ENCODE assay signal across 1 cellular context in the genomic region with DNA sequence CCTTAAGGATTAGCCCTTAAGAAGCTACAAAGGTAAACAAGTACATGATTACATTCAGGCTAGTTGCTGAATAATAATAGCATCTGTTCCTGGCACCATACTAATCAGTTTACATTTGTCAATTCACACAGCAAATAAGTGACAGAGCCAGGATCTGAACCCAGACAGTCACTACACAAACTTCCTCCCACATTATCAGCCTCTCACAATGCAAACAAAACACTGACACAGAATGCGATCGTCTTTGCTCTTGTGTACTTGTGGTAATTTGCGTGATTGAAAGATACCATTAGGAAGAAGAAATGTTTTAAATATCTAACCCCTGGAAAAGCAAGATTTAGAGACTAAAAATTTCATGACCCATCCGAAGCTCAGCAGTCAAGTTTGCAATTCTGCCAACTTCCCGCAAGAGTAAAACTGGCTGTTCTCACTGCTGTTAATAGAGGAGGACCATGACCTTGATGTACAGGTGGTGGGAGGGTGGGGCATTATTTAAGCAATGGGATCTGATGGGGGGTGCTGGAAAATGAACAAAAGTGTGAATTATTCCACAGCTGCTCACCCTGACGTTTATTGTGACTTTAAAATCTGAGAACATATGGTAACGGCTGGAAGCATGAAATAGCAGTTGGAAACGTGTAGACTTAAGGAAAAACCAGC.
A peak's percentile ranks its signal among the peaks of the same experiment; 100 is the strongest.
TF ChIP-seq lines count a peak whose summit lies in the region.

No MANE protein-coding gene starts in this region.

TF ChIP-seq in HepG2, 621 proteins besides CTCF, POLR2A, EP300 and RAD21 (continued from another document and continues in another):
- TF ChIP-seq, protein P1, sequence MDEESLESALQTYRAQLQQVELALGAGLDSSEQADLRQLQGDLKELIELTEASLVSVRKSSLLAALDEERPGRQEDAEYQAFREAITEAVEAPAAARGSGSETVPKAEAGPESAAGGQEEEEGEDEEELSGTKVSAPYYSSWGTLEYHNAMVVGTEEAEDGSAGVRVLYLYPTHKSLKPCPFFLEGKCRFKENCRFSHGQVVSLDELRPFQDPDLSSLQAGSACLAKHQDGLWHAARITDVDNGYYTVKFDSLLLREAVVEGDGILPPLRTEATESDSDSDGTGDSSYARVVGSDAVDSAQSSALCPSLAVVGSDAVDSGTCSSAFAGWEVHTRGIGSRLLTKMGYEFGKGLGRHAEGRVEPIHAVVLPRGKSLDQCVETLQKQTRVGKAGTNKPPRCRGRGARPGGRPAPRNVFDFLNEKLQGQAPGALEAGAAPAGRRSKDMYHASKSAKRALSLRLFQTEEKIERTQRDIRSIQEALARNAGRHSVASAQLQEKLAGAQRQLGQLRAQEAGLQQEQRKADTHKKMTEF (CRISPR knock-in tag; IDR thresholded peaks at IDR 0.05), result no peak
- TF ChIP-seq NFRKB (IDR thresholded peaks at IDR 0.05) (no peak), ZFP82 (CRISPR knock-in tag; IDR thresholded peaks at IDR 0.05; ENCODE audit: borderline replicate concordance) (no peak), SIX4 (CRISPR knock-in tag; IDR thresholded peaks at IDR 0.05) (no peak), KDM4B (CRISPR knock-in tag; IDR thresholded peaks at IDR 0.05) (no peak), SMAD1 (CRISPR knock-in tag; IDR thresholded peaks at IDR 0.05; ENCODE audit: borderline replicate concordance, low read depth) (no peak), NFIC (IDR thresholded peaks at IDR 0.05; ENCODE audit: low read length) (no peak; the same call in 1 of the 2 replicates), ATRX (CRISPR knock-in tag; IDR thresholded peaks at IDR 0.05; ENCODE audit: borderline replicate concordance) (no peak), AHR (CRISPR knock-in tag; IDR thresholded peaks at IDR 0.05) (no peak), GTF2F1 (IDR thresholded peaks at IDR 0.05; ENCODE audit: low read length) (no peak), ZNF772 (CRISPR knock-in tag; IDR thresholded peaks at IDR 0.05) (no peak), ZSCAN22 (CRISPR knock-in tag; IDR thresholded peaks at IDR 0.05) (no peak), ISL2 (CRISPR knock-in tag; IDR thresholded peaks at IDR 0.05) (peak; percentile 67; the same call in 1 of the 2 replicates), ZNF562 (CRISPR knock-in tag; IDR thresholded peaks at IDR 0.05; ENCODE audit: borderline replicate concordance) (no peak), ZNF616 (CRISPR knock-in tag; IDR thresholded peaks at IDR 0.05; ENCODE audit: low read depth) (no peak), ZEB1 (IDR thresholded peaks at IDR 0.05; ENCODE audit: insufficient replicate concordance, low read depth) (no peak), HOXA9 (CRISPR knock-in tag; IDR thresholded peaks at IDR 0.05; ENCODE audit: borderline replicate concordance) (no peak), JUN (CRISPR knock-in tag; IDR thresholded peaks at IDR 0.05) (no peak), RCOR2 (CRISPR knock-in tag; IDR thresholded peaks at IDR 0.05) (0 out of 2 replicates have a peak, but pooled peaks have one; percentile 26), ZNF496 (CRISPR knock-in tag; IDR thresholded peaks at IDR 0.05; ENCODE audit: insufficient replicate concordance) (no peak), SMAD3 (CRISPR knock-in tag; IDR thresholded peaks at IDR 0.05) (no peak), ZNF484 (CRISPR knock-in tag; IDR thresholded peaks at IDR 0.05; ENCODE audit: borderline replicate concordance, low read depth) (no peak), ZNF124 (CRISPR knock-in tag; IDR thresholded peaks at IDR 0.05) (no peak), ZBTB42 (CRISPR knock-in tag; IDR thresholded peaks at IDR 0.05) (no peak), YEATS2 (CRISPR knock-in tag; IDR thresholded peaks at IDR 0.05; ENCODE audit: borderline replicate concordance) (no peak), KLF11 (CRISPR knock-in tag; IDR thresholded peaks at IDR 0.05) (no peak), SSRP1 (CRISPR knock-in tag; IDR thresholded peaks at IDR 0.05) (0 out of 2 replicates have a peak, but pooled peaks have one; percentile 36), SRSF9 (IDR thresholded peaks at IDR 0.05; ENCODE audit: borderline replicate concordance, insufficient read depth, low read depth, low read length, poor library complexity, severe bottlenecking) (no peak), EHMT2 (IDR thresholded peaks at IDR 0.05; ENCODE audit: borderline replicate concordance, low read depth, low read length) (no peak), ZNF780A (CRISPR knock-in tag; IDR thresholded peaks at IDR 0.05) (no peak), RXRB (CRISPR knock-in tag; IDR thresholded peaks at IDR 0.05; ENCODE audit: borderline replicate concordance) (peak; percentile 24; the same call in 1 of the 2 replicates), SAP130 (CRISPR knock-in tag; IDR thresholded peaks at IDR 0.05; ENCODE audit: low read depth) (peak; percentile 71), ZNF451 (CRISPR knock-in tag; IDR thresholded peaks at IDR 0.05) (no peak), ZNF569 (CRISPR knock-in tag; IDR thresholded peaks at IDR 0.05; ENCODE audit: borderline replicate concordance) (no peak), CBX5 (CRISPR knock-in tag; IDR thresholded peaks at IDR 0.05; ENCODE audit: borderline replicate concordance) (no peak), NFYC (CRISPR knock-in tag; IDR thresholded peaks at IDR 0.05) (no peak), ZKSCAN8 (CRISPR knock-in tag; IDR thresholded peaks at IDR 0.05; ENCODE audit: borderline replicate concordance) (0 out of 2 replicates have a peak, but pooled peaks have one; percentile 15), RARA (CRISPR knock-in tag; IDR thresholded peaks at IDR 0.05) (peak; percentile 64), ZFP36L1 (CRISPR knock-in tag; IDR thresholded peaks at IDR 0.05) (no peak), PHF21A (CRISPR knock-in tag; IDR thresholded peaks at IDR 0.05) (no peak), ETV6 (CRISPR knock-in tag; conservative IDR thresholded peaks at IDR 0.05) (no peak)
- TF ChIP-seq, protein P2, sequence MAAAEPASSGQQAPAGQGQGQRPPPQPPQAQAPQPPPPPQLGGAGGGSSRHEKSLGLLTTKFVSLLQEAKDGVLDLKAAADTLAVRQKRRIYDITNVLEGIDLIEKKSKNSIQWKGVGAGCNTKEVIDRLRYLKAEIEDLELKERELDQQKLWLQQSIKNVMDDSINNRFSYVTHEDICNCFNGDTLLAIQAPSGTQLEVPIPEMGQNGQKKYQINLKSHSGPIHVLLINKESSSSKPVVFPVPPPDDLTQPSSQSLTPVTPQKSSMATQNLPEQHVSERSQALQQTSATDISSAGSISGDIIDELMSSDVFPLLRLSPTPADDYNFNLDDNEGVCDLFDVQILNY (CRISPR knock-in tag; conservative IDR thresholded peaks at IDR 0.05), result no peak
- TF ChIP-seq, protein P3, sequence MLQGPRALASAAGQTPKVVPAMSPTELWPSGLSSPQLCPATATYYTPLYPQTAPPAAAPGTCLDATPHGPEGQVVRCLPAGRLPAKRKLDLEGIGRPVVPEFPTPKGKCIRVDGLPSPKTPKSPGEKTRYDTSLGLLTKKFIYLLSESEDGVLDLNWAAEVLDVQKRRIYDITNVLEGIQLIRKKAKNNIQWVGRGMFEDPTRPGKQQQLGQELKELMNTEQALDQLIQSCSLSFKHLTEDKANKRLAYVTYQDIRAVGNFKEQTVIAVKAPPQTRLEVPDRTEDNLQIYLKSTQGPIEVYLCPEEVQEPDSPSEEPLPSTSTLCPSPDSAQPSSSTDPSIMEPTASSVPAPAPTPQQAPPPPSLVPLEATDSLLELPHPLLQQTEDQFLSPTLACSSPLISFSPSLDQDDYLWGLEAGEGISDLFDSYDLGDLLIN (CRISPR knock-in tag; IDR thresholded peaks at IDR 0.05; ENCODE audit: borderline replicate concordance), result no peak
- TF ChIP-seq, protein P4, sequence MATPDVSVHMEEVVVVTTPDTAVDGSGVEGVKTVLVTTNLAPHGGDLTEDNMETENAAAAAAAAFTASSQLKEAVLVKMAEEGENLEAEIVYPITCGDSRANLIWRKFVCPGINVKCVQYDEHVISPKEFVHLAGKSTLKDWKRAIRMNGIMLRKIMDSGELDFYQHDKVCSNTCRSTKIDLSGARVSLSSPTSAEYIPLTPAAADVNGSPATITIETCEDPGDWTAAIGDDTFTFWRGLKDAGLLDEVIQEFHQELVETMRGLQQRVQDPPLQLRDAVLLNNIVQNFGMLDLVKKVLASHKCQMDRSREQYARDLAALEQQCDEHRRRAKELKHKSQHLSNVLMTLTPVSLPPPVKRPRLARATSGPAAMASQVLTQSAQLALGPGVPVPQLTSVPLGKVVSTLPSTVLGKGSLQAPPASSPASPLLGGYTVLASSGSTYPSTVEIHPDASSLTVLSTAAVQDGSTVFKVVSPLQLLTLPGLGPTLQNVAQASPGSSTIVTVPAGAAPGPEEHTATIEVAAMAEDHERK (CRISPR knock-in tag; IDR thresholded peaks at IDR 0.05; ENCODE audit: low read depth), result no peak
- TF ChIP-seq, protein P5, sequence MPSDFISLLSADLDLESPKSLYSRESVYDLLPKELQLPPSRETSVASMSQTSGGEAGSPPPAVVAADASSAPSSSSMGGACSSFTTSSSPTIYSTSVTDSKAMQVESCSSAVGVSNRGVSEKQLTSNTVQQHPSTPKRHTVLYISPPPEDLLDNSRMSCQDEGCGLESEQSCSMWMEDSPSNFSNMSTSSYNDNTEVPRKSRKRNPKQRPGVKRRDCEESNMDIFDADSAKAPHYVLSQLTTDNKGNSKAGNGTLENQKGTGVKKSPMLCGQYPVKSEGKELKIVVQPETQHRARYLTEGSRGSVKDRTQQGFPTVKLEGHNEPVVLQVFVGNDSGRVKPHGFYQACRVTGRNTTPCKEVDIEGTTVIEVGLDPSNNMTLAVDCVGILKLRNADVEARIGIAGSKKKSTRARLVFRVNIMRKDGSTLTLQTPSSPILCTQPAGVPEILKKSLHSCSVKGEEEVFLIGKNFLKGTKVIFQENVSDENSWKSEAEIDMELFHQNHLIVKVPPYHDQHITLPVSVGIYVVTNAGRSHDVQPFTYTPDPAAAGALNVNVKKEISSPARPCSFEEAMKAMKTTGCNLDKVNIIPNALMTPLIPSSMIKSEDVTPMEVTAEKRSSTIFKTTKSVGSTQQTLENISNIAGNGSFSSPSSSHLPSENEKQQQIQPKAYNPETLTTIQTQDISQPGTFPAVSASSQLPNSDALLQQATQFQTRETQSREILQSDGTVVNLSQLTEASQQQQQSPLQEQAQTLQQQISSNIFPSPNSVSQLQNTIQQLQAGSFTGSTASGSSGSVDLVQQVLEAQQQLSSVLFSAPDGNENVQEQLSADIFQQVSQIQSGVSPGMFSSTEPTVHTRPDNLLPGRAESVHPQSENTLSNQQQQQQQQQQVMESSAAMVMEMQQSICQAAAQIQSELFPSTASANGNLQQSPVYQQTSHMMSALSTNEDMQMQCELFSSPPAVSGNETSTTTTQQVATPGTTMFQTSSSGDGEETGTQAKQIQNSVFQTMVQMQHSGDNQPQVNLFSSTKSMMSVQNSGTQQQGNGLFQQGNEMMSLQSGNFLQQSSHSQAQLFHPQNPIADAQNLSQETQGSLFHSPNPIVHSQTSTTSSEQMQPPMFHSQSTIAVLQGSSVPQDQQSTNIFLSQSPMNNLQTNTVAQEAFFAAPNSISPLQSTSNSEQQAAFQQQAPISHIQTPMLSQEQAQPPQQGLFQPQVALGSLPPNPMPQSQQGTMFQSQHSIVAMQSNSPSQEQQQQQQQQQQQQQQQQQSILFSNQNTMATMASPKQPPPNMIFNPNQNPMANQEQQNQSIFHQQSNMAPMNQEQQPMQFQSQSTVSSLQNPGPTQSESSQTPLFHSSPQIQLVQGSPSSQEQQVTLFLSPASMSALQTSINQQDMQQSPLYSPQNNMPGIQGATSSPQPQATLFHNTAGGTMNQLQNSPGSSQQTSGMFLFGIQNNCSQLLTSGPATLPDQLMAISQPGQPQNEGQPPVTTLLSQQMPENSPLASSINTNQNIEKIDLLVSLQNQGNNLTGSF (CRISPR knock-in tag; IDR thresholded peaks at IDR 0.05), result no peak
- TF ChIP-seq, protein P6, sequence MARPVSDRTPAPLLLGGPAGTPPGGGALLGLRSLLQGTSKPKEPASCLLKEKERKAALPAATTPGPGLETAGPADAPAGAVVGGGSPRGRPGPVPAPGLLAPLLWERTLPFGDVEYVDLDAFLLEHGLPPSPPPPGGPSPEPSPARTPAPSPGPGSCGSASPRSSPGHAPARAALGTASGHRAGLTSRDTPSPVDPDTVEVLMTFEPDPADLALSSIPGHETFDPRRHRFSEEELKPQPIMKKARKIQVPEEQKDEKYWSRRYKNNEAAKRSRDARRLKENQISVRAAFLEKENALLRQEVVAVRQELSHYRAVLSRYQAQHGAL (CRISPR knock-in tag; IDR thresholded peaks at IDR 0.05; ENCODE audit: not compliant biosample characterization), result no peak
- TF ChIP-seq, protein P7, sequence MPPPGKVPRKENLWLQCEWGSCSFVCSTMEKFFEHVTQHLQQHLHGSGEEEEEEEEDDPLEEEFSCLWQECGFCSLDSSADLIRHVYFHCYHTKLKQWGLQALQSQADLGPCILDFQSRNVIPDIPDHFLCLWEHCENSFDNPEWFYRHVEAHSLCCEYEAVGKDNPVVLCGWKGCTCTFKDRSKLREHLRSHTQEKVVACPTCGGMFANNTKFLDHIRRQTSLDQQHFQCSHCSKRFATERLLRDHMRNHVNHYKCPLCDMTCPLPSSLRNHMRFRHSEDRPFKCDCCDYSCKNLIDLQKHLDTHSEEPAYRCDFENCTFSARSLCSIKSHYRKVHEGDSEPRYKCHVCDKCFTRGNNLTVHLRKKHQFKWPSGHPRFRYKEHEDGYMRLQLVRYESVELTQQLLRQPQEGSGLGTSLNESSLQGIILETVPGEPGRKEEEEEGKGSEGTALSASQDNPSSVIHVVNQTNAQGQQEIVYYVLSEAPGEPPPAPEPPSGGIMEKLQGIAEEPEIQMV (CRISPR knock-in tag; IDR thresholded peaks at IDR 0.05; ENCODE audit: low read depth), result no peak
- TF ChIP-seq, protein P8, sequence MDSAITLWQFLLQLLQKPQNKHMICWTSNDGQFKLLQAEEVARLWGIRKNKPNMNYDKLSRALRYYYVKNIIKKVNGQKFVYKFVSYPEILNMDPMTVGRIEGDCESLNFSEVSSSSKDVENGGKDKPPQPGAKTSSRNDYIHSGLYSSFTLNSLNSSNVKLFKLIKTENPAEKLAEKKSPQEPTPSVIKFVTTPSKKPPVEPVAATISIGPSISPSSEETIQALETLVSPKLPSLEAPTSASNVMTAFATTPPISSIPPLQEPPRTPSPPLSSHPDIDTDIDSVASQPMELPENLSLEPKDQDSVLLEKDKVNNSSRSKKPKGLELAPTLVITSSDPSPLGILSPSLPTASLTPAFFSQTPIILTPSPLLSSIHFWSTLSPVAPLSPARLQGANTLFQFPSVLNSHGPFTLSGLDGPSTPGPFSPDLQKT (CRISPR knock-in tag; IDR thresholded peaks at IDR 0.05; ENCODE audit: borderline replicate concordance), result no peak
- TF ChIP-seq, protein P9, sequence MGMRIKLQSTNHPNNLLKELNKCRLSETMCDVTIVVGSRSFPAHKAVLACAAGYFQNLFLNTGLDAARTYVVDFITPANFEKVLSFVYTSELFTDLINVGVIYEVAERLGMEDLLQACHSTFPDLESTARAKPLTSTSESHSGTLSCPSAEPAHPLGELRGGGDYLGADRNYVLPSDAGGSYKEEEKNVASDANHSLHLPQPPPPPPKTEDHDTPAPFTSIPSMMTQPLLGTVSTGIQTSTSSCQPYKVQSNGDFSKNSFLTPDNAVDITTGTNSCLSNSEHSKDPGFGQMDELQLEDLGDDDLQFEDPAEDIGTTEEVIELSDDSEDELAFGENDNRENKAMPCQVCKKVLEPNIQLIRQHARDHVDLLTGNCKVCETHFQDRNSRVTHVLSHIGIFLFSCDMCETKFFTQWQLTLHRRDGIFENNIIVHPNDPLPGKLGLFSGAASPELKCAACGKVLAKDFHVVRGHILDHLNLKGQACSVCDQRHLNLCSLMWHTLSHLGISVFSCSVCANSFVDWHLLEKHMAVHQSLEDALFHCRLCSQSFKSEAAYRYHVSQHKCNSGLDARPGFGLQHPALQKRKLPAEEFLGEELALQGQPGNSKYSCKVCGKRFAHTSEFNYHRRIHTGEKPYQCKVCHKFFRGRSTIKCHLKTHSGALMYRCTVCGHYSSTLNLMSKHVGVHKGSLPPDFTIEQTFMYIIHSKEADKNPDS (CRISPR knock-in tag; IDR thresholded peaks at IDR 0.05), result no peak
- TF ChIP-seq, protein P10, sequence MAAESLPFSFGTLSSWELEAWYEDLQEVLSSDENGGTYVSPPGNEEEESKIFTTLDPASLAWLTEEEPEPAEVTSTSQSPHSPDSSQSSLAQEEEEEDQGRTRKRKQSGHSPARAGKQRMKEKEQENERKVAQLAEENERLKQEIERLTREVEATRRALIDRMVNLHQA (CRISPR knock-in tag; IDR thresholded peaks at IDR 0.05), result no peak
